ENCODE assay signal across 8 cellular contexts in genomic region chr11:121451982-121452608, GRCh38. TPM values are rescaled to one million over a fixed set of nuclear protein-coding genes. Genes with fewer than 3 reads are reported as not detected.
DNase-seq lines count a peak whose midpoint lies in the region; ATAC-seq and TF ChIP-seq lines count a peak whose summit lies in the region.

TSS of gene SORL1 (plus strand) at chr11:121452314. CDS start at chr11:121452332, 18 bp downstream.

- peak in 8 of 9 donors; percentile 38 to 66 (median 44) for TF ChIP-seq CTCF in heart right ventricle (IDR thresholded peaks at IDR 0.05)

- H3K4me1 ChIP-seq in SJSA1 (replicated peaks) (0 out of 2 replicates have a peak, but pooled peaks cover 2% of the 10 kb centered on the region), heart right ventricle (peaks cover 0 to 80% (median 5%) of the 10 kb centered on the region in 9 donors), aorta (ENCODE audit: control insufficient read depth in 1 of 2, insufficient read depth in 2 of 2, low read length in 2 of 2) (no peaks in the 10 kb centered on the region)

- H3K27me3 ChIP-seq in SJSA1 (replicated peaks) (peaks cover 13% of the 10 kb centered on the region; the same call in 1 of the 2 replicates), heart right ventricle (peaks cover 0 to 26% (median 14%) of the 10 kb centered on the region in 7 donors), aorta (ENCODE audit: control insufficient read depth in 1 of 2, insufficient read depth in 2 of 2, low read length in 1 of 2) (no peaks in the 10 kb centered on the region)

- 0 to 1% methylated on average over 84 to 89 of the region's 89 CpGs for WGBS in heart right ventricle, 2 donors
- WGBS in aorta, 2 donors, result 0% methylated on average over 56 to 89 of the region's 89 CpGs

- DNase-seq in COLO829 (ENCODE audit: low spot score), result peak; percentile 21
- peak; percentile 23 for DNase-seq in HT1080 (ENCODE audit: low read depth)
- DNase-seq in SJSA1 (ENCODE audit: low read depth in 1 of 2, low spot score in 2 of 2), result peak in 1 of 2 experiments; percentile 43
- peak; percentile 76 for DNase-seq in activated naive CD8-positive, alpha-beta T cell treated with anti-CD3 and anti-CD28 coated beads, Interleukin-2, amount 50 U/mL, for 24 hours
- peak; percentile 66 to 76 for DNase-seq in heart right ventricle
- DNase-seq in pons (ENCODE audit: low spot score), result peak; percentile 71
- peak; percentile 86 to 95 for DNase-seq in aorta

- no peaks in the 10 kb centered on the region for H3K9me3 ChIP-seq in SJSA1 (replicated peaks)
- no peaks in the 10 kb centered on the region for H3K9me3 ChIP-seq in heart right ventricle
- no peaks in the 10 kb centered on the region for H3K9me3 ChIP-seq in aorta (ENCODE audit: control insufficient read depth, low read length)

- peak; percentile 47 for ATAC-seq in GM19438 (IDR thresholded peaks at IDR 0.05; ENCODE audit: low read depth, unreplicated experiment)
- peak; percentile 59 for ATAC-seq in activated naive CD8-positive, alpha-beta T cell treated with anti-CD3 and anti-CD28 coated beads, Interleukin-2, amount 50 U/mL, for 24 hours
- ATAC-seq in heart right ventricle, result peak; percentile 87 to 94 (median 90)
- peak; percentile 89 for ATAC-seq in aorta (ENCODE audit: low FRiP score)

- peak within 1 kb of the TSS; percentile 97 for H3K4me3 Mint-ChIP-seq in activated naive CD8-positive, alpha-beta T cell treated with anti-CD3 and anti-CD28 coated beads, Interleukin-2, amount 50 U/mL, for 24 hours

- H3K27ac Mint-ChIP-seq in activated naive CD8-positive, alpha-beta T cell treated with anti-CD3 and anti-CD28 coated beads, Interleukin-2, amount 50 U/mL, for 24 hours, result peak within 1 kb of the TSS; percentile 99

- H3K27me3 Mint-ChIP-seq in activated naive CD8-positive, alpha-beta T cell treated with anti-CD3 and anti-CD28 coated beads, Interleukin-2, amount 50 U/mL, for 24 hours, result no peaks in the 10 kb centered on the region

- H3K4me1 Mint-ChIP-seq in activated naive CD8-positive, alpha-beta T cell treated with anti-CD3 and anti-CD28 coated beads, Interleukin-2, amount 50 U/mL, for 24 hours, result peaks cover 89% of the 10 kb centered on the region

- no peak within 1 kb of the TSS for H3K27ac ChIP-seq in SJSA1
- peak within 1 kb of the TSS in 3 of 10 donors; percentile 21 to 90 (median 32) for H3K27ac ChIP-seq in heart right ventricle
- no peak within 1 kb of the TSS for H3K27ac ChIP-seq in aorta (ENCODE audit: low read depth in 1 of 2, low read length in 2 of 2)

- H3K4me3 ChIP-seq in SJSA1, result peak within 1 kb of the TSS; percentile 31
- H3K4me3 ChIP-seq in heart right ventricle, result peak within 1 kb of the TSS; percentile 50 to 89 (median 75)
- H3K4me3 ChIP-seq in aorta (ENCODE audit: low read length in 2 of 2), result peak within 1 kb of the TSS; percentile 81 to 92

- H3K36me3 Mint-ChIP-seq in activated naive CD8-positive, alpha-beta T cell treated with anti-CD3 and anti-CD28 coated beads, Interleukin-2, amount 50 U/mL, for 24 hours (ENCODE audit: low read depth), result peaks cover 3% of the 10 kb centered on the region

- no peaks in the 10 kb centered on the region for H3K9me3 Mint-ChIP-seq in activated naive CD8-positive, alpha-beta T cell treated with anti-CD3 and anti-CD28 coated beads, Interleukin-2, amount 50 U/mL, for 24 hours

- H3K36me3 ChIP-seq in SJSA1 (no peaks in the 10 kb centered on the region), heart right ventricle (no peaks in the 10 kb centered on the region), aorta (ENCODE audit: control insufficient read depth in 1 of 2, insufficient read depth in 2 of 2, low read length in 1 of 2) (no peaks in the 10 kb centered on the region)

- intact Hi-C loops in heart right ventricle (cut with DNase I) (loop anchor here in 7 of 10 donors (2.0 to 10.0 kb wide), 7 partner anchors 73 to 143 kb away; no protein-coding TSS in a partner anchor), aorta (cut with DNase I) (loop anchor here (5.0 to 10.0 kb wide), 4 partner anchors 70 to 140 kb away; no protein-coding TSS in a partner anchor)

RNA-seq across cellular contexts. Expression of gene SORL1, which starts in this region (rescaled TPM):
- 3.1 and 4.9 TPM in 2 replicates for total RNA-seq in HT1080 (2014; rRNA removed; shearing (Covaris generic))
- 0.17 and 0.25 TPM in 2 replicates for polyA plus RNA-seq in HT1080 (2015; cell fraction: cytosol; rRNA removed)
- 1.3 and 1.4 TPM in 2 replicates for polyA plus RNA-seq in HT1080 (2015; cell fraction: nucleus; rRNA removed)
- 0.05 TPM in 1 of 2 replicates, not detected in the other for total RNA-seq in SJSA1 (2014; rRNA removed; shearing (Covaris generic))
- total RNA-seq in heart right ventricle (10 to 100 TPM in 3 of 10 donors, 1 to 10 TPM in 7; 4.7 to 15.1 (median 9.0) TPM), aorta (10 to 100 TPM; 34.0 to 37.2 TPM)
- polyA plus RNA-seq in heart right ventricle (under 1 TPM; 0.26 to 0.51 TPM), aorta (1 to 10 TPM in 1 of 2 donors, under 1 TPM in 1; 0.79 to 2.5 TPM)

Comparison
In these comparisons a context has a peak if more than half of its experiments do, and no peak if none do; other contexts are left out.
1. H3K4me3 ChIP-seq: peak in every context shown above with its lines; median percentile 86 in aorta; 75 in heart right ventricle; 31 in SJSA1.